In the genomic region with DNA sequence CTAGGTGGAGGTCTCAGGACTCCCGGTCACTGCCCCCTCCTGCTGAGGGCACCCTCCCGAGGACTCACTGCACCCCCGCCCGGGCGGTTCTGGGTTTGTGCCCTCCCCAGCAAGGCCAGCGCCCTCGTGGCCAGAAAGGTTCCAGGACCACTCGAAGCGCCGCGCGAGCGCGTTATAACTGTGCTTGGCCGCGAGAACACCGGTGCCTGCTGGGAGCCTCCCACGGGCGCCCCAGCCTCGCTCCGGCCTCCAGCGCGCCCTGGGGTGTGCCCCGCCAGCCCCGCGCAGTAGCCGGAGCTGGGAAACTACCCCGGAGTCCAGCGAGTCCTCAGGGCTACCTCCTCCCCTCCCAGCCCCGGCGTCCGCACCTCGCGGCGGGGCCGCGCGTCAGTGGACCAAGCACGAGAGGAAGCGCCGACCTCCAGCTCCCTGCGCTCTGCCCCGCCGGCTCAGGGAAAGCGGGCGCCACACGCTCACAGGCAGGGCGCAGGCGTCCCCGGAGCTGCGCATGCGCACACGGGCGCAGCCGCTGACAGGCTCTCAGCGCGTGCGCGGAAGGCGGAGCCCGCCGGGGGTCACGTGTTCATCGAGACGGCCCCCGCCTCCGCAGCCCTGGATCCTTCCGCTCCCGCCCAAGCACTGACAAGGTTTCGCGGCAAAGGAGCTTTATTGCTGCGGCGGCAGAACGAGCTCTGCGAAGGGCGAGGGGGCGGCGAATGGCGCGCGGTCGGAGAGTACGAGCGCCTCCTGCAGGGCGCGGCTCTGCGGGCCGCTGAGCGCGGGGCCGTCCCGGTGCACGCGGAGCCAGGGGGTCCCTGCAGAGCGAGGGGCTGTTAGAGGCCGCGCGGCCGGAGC, we compare ENCODE assay signal across 8 cellular contexts. TPM values are rescaled to one million over a fixed set of nuclear protein-coding genes. Genes with fewer than 3 reads are reported as not detected.
A peak's percentile ranks its signal among the peaks of the same experiment; 100 is the strongest.
DNase-seq lines count a peak whose midpoint lies in the region; ATAC-seq and TF ChIP-seq lines count a peak whose summit lies in the region.

A gene with protein sequence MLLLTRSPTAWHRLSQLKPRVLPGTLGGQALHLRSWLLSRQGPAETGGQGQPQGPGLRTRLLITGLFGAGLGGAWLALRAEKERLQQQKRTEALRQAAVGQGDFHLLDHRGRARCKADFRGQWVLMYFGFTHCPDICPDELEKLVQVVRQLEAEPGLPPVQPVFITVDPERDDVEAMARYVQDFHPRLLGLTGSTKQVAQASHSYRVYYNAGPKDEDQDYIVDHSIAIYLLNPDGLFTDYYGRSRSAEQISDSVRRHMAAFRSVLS (minus strand): TSS at position 495 of the 855 bp plus-strand sequence. CDS start 1,187 bp downstream, outside the sequence.

- H3K9me3 ChIP-seq in left ventricle myocardium inferior (replicated peaks) (no peaks in the 10 kb centered on the region), prostate gland (no peaks in the 10 kb centered on the region)

- peaks cover 67% of the 10 kb centered on the region for H3K4me1 ChIP-seq in left ventricle myocardium inferior
- H3K4me1 ChIP-seq in prostate gland (replicated peaks): peaks cover 7% of the 10 kb centered on the region
- no peaks in the 10 kb centered on the region for H3K4me1 ChIP-seq in urinary bladder (ENCODE audit: insufficient read depth)

- H3K27me3 ChIP-seq in left ventricle myocardium inferior (ENCODE audit: low read depth) (peaks cover 13% of the 10 kb centered on the region), prostate gland (replicated peaks; ENCODE audit: insufficient read depth) (no peaks in the 10 kb centered on the region)

- H3K27ac ChIP-seq in left ventricle myocardium inferior (replicated peaks) (peak within 1 kb of the TSS; percentile 97), prostate gland (peak within 1 kb of the TSS; percentile 87 to 92), urinary bladder (ENCODE audit: low read depth) (peak within 1 kb of the TSS; percentile 80)

- DNase-seq in NCI-H1417 treated with DMSO at 0.1 percent for 48 hours (lab: John Stamatoyannopoulos, UW) (peak; percentile 41), T-helper 1 cell (peak; percentile 95 to 98 (median 97)), amniotic epithelial cell (ENCODE audit: low read depth) (peak; percentile 96), left ventricle myocardium inferior (peak; percentile 97), prostate gland (ENCODE audit: low spot score) (peak; percentile 97)

- H3K4me3 ChIP-seq in left ventricle myocardium inferior: peak within 1 kb of the TSS; percentile 79
- H3K4me3 ChIP-seq in prostate gland: peak within 1 kb of the TSS; percentile 59 to 82
- peak within 1 kb of the TSS; percentile 72 for H3K4me3 ChIP-seq in urinary bladder (ENCODE audit: low read depth, low read length)

- WGBS in prostate gland: under 1% methylated on average over 59 of the region's 99 CpGs
- under 1% methylated on average over 99 of the region's 99 CpGs for WGBS in urinary bladder

- TF ChIP-seq POLR2A in prostate gland (IDR thresholded peaks at IDR 0.05): peak; percentile 78

- intact Hi-C loops in left ventricle myocardium inferior (cut with micrococcal nuclease) (no loop called here), prostate gland (cut with DNase I) (no loop called here)

- H3K36me3 ChIP-seq in left ventricle myocardium inferior (peaks cover 37% of the 10 kb centered on the region), prostate gland (peaks cover 0 to 5% of the 10 kb centered on the region in 2 donors), urinary bladder (ENCODE audit: insufficient read depth) (peaks cover 7% of the 10 kb centered on the region)

- TF ChIP-seq CTCF in GM12872 (IDR thresholded peaks at IDR 0.05; ENCODE audit: insufficient read depth, low read depth, low read length) (peak; percentile 56; the same call in 2 of the 3 replicates), left ventricle myocardium inferior (IDR thresholded peaks at IDR 0.05; ENCODE audit: borderline replicate concordance) (peak; percentile 43), prostate gland (IDR thresholded peaks at IDR 0.05) (peak in 3 of 4 experiments; percentile 36 to 78 (median 48))

- peak; percentile 47 for ATAC-seq in HG02678 (IDR thresholded peaks at IDR 0.05; ENCODE audit: unreplicated experiment)

RNA-seq across cellular contexts. Expression of the gene that starts here (rescaled TPM):
- total RNA-seq in left ventricle myocardium inferior (not detected), prostate gland (1 to 10 TPM; 1.5 to 8.3 TPM), urinary bladder (0.79 TPM)
- 3.3 TPM for polyA plus RNA-seq in urinary bladder

Comparison
In these comparisons a context has a peak if more than half of its experiments do, and no peak if none do; other contexts are left out.
1. Peak in every context shown above with its lines: DNase-seq, ATAC-seq, H3K4me3 ChIP-seq and H3K27ac ChIP-seq.
2. Peak in DNase-seq, H3K4me3 ChIP-seq and H3K27ac ChIP-seq in left ventricle myocardium inferior; RNA of the gene not detected or under 1 TPM.
3. DNase-seq: peak in every context shown above with its lines; median percentile 97 in T-helper 1 cell; 97 in left ventricle myocardium inferior; 97 in prostate gland; 96 in amniotic epithelial cell; 41 in NCI-H1417 treated with DMSO at 0.1 percent for 48 hours.